ENCODE assay signal across 26 cellular contexts in genomic region chr6:114559419-114559818, GRCh38.
"Had no signal": no experiment of that assay in that cellular context is flagged by ENCODE, and none has a peak within 500 bp of the region (broad histone marks: within the 10 kb centered on the region; RNA-seq: fewer than 3 reads in every experiment).

No MANE protein-coding gene starts in this region.

- H3K27me3 ChIP-seq: pancreas, right atrium auricular region, right lobe of liver, tibial nerve, uterus had no signal

- H3K4me3 Mint-ChIP-seq: naive thymus-derived CD4-positive, alpha-beta T cell; natural killer cell treated with Interleukin-12 subunit alpha and Interleukin-12 subunit beta and Interleukin-15 and Interleukin-18, amount 100 ng/mL, for 72 hours; neural crest cell; stimulated activated memory B cell treated with anti-CD40 and anti-IgM and Interleukin-4, amounts not matched to agents 10 μg/mL and 1 μg/mL and 100 μg/mL, for 72 hours; stimulated activated naive CD8-positive, alpha-beta T cell treated with anti-CD3 and anti-CD28 coated beads, Interleukin-15, amount 100 ng/mL, for 72 hours; type B pancreatic cell had no signal

- H3K36me3 ChIP-seq: left ventricle myocardium inferior, pancreas, right atrium auricular region, right lobe of liver, tibial nerve, uterus had no signal

- H3K27ac Mint-ChIP-seq: naive thymus-derived CD4-positive, alpha-beta T cell; natural killer cell treated with Interleukin-12 subunit alpha and Interleukin-12 subunit beta and Interleukin-15 and Interleukin-18, amount 100 ng/mL, for 72 hours; stimulated activated memory B cell treated with anti-CD40 and anti-IgM and Interleukin-4, amounts not matched to agents 10 μg/mL and 1 μg/mL and 100 μg/mL, for 72 hours; stimulated activated naive CD8-positive, alpha-beta T cell treated with anti-CD3 and anti-CD28 coated beads, Interleukin-15, amount 100 ng/mL, for 72 hours; type B pancreatic cell had no signal

- H3K4me1 Mint-ChIP-seq: naive thymus-derived CD4-positive, alpha-beta T cell; neural crest cell; stimulated activated memory B cell treated with anti-CD40 and anti-IgM and Interleukin-4, amounts not matched to agents 10 μg/mL and 1 μg/mL and 100 μg/mL, for 72 hours; stimulated activated naive CD8-positive, alpha-beta T cell treated with anti-CD3 and anti-CD28 coated beads, Interleukin-15, amount 100 ng/mL, for 72 hours had no signal

- DNase-seq: islet precursor cell; left ventricle myocardium inferior; mesendoderm; midbrain; mucosa of descending colon; naive thymus-derived CD4-positive, alpha-beta T cell; nucleus accumbens; pancreas; psoas muscle; right lobe of liver; stimulated activated CD4-positive, alpha-beta T cell treated with anti-CD3 and anti-CD28 coated beads, Interleukin-1b, Interleukin-23, amount 100 ng/mL, for 48 hours; stimulated activated CD4-positive, alpha-beta T cell treated with anti-CD3 and anti-CD28 coated beads, Interleukin-2, amount 100 ng/mL, for 48 hours; stimulated activated CD4-positive, alpha-beta T cell treated with anti-CD3 and anti-CD28 coated beads, Interleukin-4, amount 100 ng/mL, for 4 hours; stimulated activated CD8-positive, alpha-beta memory T cell treated with anti-CD3 and anti-CD28 coated beads, Interleukin-4, amount 100 ng/mL, for 48 hours; stimulated activated naive CD4-positive, alpha-beta T cell treated with Interleukin-2 at 50 U/mL for 16 hours; stimulated activated naive CD8-positive, alpha-beta T cell treated with anti-CD3 and anti-CD28 coated beads, Interleukin-15, amount 100 ng/mL, for 72 hours; substantia nigra; uterus had no signal

- H3K4me2 ChIP-seq: smooth muscle cell had no signal

- H3K27me3 Mint-ChIP-seq: naive thymus-derived CD4-positive, alpha-beta T cell; natural killer cell treated with Interleukin-12 subunit alpha and Interleukin-12 subunit beta and Interleukin-15 and Interleukin-18, amount 100 ng/mL, for 72 hours; stimulated activated memory B cell treated with anti-CD40 and anti-IgM and Interleukin-4, amounts not matched to agents 10 μg/mL and 1 μg/mL and 100 μg/mL, for 72 hours; stimulated activated naive CD8-positive, alpha-beta T cell treated with anti-CD3 and anti-CD28 coated beads, Interleukin-15, amount 100 ng/mL, for 72 hours; type B pancreatic cell had no signal

- H3K36me3 Mint-ChIP-seq: naive thymus-derived CD4-positive, alpha-beta T cell; natural killer cell treated with Interleukin-12 subunit alpha and Interleukin-12 subunit beta and Interleukin-15 and Interleukin-18, amount 100 ng/mL, for 72 hours; stimulated activated memory B cell treated with anti-CD40 and anti-IgM and Interleukin-4, amounts not matched to agents 10 μg/mL and 1 μg/mL and 100 μg/mL, for 72 hours; type B pancreatic cell had no signal

- H3K4me1 ChIP-seq: left ventricle myocardium inferior, pancreas, psoas muscle, right atrium auricular region, right lobe of liver, tibial nerve, uterus had no signal

- H3K9me3 ChIP-seq: pancreas, uterus had no signal

- H3K27ac ChIP-seq: left ventricle myocardium inferior, pancreas, psoas muscle, right atrium auricular region, right lobe of liver, tibial nerve, uterus had no signal

- H3K4me3 ChIP-seq: left ventricle myocardium inferior, lung, mucosa of descending colon, pancreas, psoas muscle, right atrium auricular region, right lobe of liver, smooth muscle cell, tibial nerve, uterus had no signal
